7 cellular contexts compared by ENCODE assay signal in genomic region chr7:87886875-87887274, GRCh38. TPM values are rescaled to one million over a fixed set of nuclear protein-coding genes. Genes with fewer than 3 reads are reported as not detected.
DNase-seq lines count a peak whose midpoint lies in the region; TF ChIP-seq lines count a peak whose summit lies in the region.

No MANE protein-coding gene starts in this region.

- H3K4me1 Mint-ChIP-seq in activated naive CD4-positive, alpha-beta T cell treated with anti-CD3 and anti-CD28 coated beads for 36 hours (ENCODE audit: low read depth), result peaks cover 6% of the 10 kb centered on the region

- TF ChIP-seq EP300 in esophagus muscularis mucosa (IDR thresholded peaks at IDR 0.05) (no peak), sigmoid colon (IDR thresholded peaks at IDR 0.05) (no peak)

- H3K4me3 ChIP-seq in GM23248 (no peak overlapping the region), esophagus muscularis mucosa (no peak overlapping the region), sigmoid colon (no peak overlapping the region)

- H3K27me3 Mint-ChIP-seq in activated naive CD4-positive, alpha-beta T cell treated with anti-CD3 and anti-CD28 coated beads for 36 hours (ENCODE audit: low read depth), result no peaks in the 10 kb centered on the region

- no peaks in the 10 kb centered on the region for H3K9me2 ChIP-seq in GM23248 (ENCODE audit: insufficient read depth)

- peak; percentile 58 for DNase-seq in GM23248
- peak; percentile 28 to 75 for DNase-seq in NOMO-1 (lab: John Stamatoyannopoulos, UW; ENCODE audit: unreplicated experiment in 2 of 2)
- DNase-seq in esophagus muscularis mucosa (ENCODE audit: extremely low spot score), result no peak
- DNase-seq in sigmoid colon, result no peak
- DNase-seq in stimulated activated CD4-positive, alpha-beta T cell treated with anti-CD3 and anti-CD28 coated beads, Interleukin-15, amount 100 ng/mL, for 24 hours, result no peak
- no peak for DNase-seq in activated naive CD4-positive, alpha-beta T cell treated with anti-CD3 and anti-CD28 coated beads for 36 hours
- DNase-seq in HPDE6-E6E7 (ENCODE audit: extremely low spot score), result no peak

- no peaks in the 10 kb centered on the region for H3K27me3 ChIP-seq in GM23248 (replicated peaks; ENCODE audit: insufficient read depth)
- no peaks in the 10 kb centered on the region for H3K27me3 ChIP-seq in esophagus muscularis mucosa
- H3K27me3 ChIP-seq in sigmoid colon, result no peaks in the 10 kb centered on the region

- H3K4me3 Mint-ChIP-seq in activated naive CD4-positive, alpha-beta T cell treated with anti-CD3 and anti-CD28 coated beads for 36 hours, result no peak overlapping the region

- intact Hi-C loops in esophagus muscularis mucosa (cut with DNase I), result loop anchor here (5.0 kb wide), 3 partner anchors 90 to 575 kb away; no protein-coding TSS in a partner anchor
- intact Hi-C loops in sigmoid colon (cut with DNase I), result loop anchor here (5.0 kb wide), 1 partner anchor 90 kb away; no protein-coding TSS in a partner anchor
- intact Hi-C loops in activated naive CD4-positive, alpha-beta T cell treated with anti-CD3 and anti-CD28 coated beads for 36 hours (cut with micrococcal nuclease), result loop anchor here (1.0 kb wide), 2 partner anchors 90 to 381 kb away; no protein-coding TSS in a partner anchor

- H3K27ac ChIP-seq in GM23248, result no peak overlapping the region
- H3K27ac ChIP-seq in esophagus muscularis mucosa (replicated peaks in 1 of 4), result no peak overlapping the region
- no peak overlapping the region for H3K27ac ChIP-seq in sigmoid colon

- H3K36me3 Mint-ChIP-seq in activated naive CD4-positive, alpha-beta T cell treated with anti-CD3 and anti-CD28 coated beads for 36 hours (ENCODE audit: low read depth), result peaks cover 33% of the 10 kb centered on the region

- no peaks in the 10 kb centered on the region for H3K9me3 Mint-ChIP-seq in activated naive CD4-positive, alpha-beta T cell treated with anti-CD3 and anti-CD28 coated beads for 36 hours

- no peak overlapping the region for H2AFZ ChIP-seq in GM23248

- no peaks in the 10 kb centered on the region for H4K20me1 ChIP-seq in GM23248 (ENCODE audit: insufficient read depth)

- H3K4me2 ChIP-seq in GM23248 (ENCODE audit: unreplicated experiment), result no peak overlapping the region

- CTCF ChIA-PET in activated naive CD4-positive, alpha-beta T cell treated with anti-CD3 and anti-CD28 coated beads for 36 hours (lab: Charles Lee), result interaction anchor here (0.8 to 1.6 kb wide), 9 partner anchors 8 to 381 kb away, joined by 3 to 5 read pairs (median 4); no protein-coding TSS in a partner anchor

- no peaks in the 10 kb centered on the region for H3K9me3 ChIP-seq in GM23248 (ENCODE audit: low read depth)
- no peaks in the 10 kb centered on the region for H3K9me3 ChIP-seq in esophagus muscularis mucosa
- H3K9me3 ChIP-seq in sigmoid colon, result no peaks in the 10 kb centered on the region

- H3K36me3 ChIP-seq in GM23248 (ENCODE audit: low read depth) (peaks cover 4% of the 10 kb centered on the region; the same call in 1 of the 2 replicates), esophagus muscularis mucosa (peaks cover 0 to 19% (median 3%) of the 10 kb centered on the region in 4 donors), sigmoid colon (peaks cover 0 to 14% (median 0%) of the 10 kb centered on the region in 4 donors)

- H3K4me1 ChIP-seq in GM23248 (ENCODE audit: insufficient read depth) (no peaks in the 10 kb centered on the region), esophagus muscularis mucosa (no peaks in the 10 kb centered on the region), sigmoid colon (no peaks in the 10 kb centered on the region)

- H3K79me2 ChIP-seq in GM23248 (ENCODE audit: insufficient read depth), result peaks cover 42% of the 10 kb centered on the region

- TF ChIP-seq CTCF in esophagus muscularis mucosa (IDR thresholded peaks at IDR 0.05) (peak; percentile 37 to 54 (median 43)), sigmoid colon (IDR thresholded peaks at IDR 0.05) (peak in 3 of 4 experiments; percentile 19 to 32 (median 26))

- no peak overlapping the region for H3K9ac ChIP-seq in GM23248

- no peak overlapping the region for H3K27ac Mint-ChIP-seq in activated naive CD4-positive, alpha-beta T cell treated with anti-CD3 and anti-CD28 coated beads for 36 hours

- in situ Hi-C loops in GM23248 (cut with MboI), result no loop called here

- no peak for TF ChIP-seq POLR2A in esophagus muscularis mucosa (IDR thresholded peaks at IDR 0.05; ENCODE audit: low read depth)
- TF ChIP-seq POLR2A in sigmoid colon (IDR thresholded peaks at IDR 0.05), result no peak

- no peaks in the 10 kb centered on the region for H3F3A ChIP-seq in GM23248 (ENCODE audit: insufficient read depth)

RNA-seq across cellular contexts. Expression of gene DBF4, which starts 10.6 kb away (rescaled TPM):
- total RNA-seq in GM23248 (2014; rRNA removed; shearing (Covaris generic)), result 7.7 and 26.2 TPM in 2 replicates
- 14.7 and 15.5 TPM in 2 replicates for polyA plus RNA-seq in GM23248 (2016; fragmentation: Nextera tagmentation; extraction: Ambion mirVana)
- 1 to 10 TPM; 3.3 to 9.8 (median 6.2) TPM for total RNA-seq in esophagus muscularis mucosa
- total RNA-seq in sigmoid colon, result 1 to 10 TPM; 2.3 to 6.4 (median 3.0) TPM
- 10 to 100 TPM in 2 of 3 donors, 1 to 10 TPM in 1; 5.4 to 13.7 (median 12.5) TPM for polyA plus RNA-seq in sigmoid colon
- 10 to 100 TPM; 70.1 to 70.6 TPM for total RNA-seq in activated naive CD4-positive, alpha-beta T cell treated with anti-CD3 and anti-CD28 coated beads for 36 hours

RNA-seq across cellular contexts. Expression of gene SLC25A40, which starts 10.7 kb away (rescaled TPM):
- 4.2 and 19.0 TPM in 2 replicates for total RNA-seq in GM23248 (2014; rRNA removed; shearing (Covaris generic))
- 6.3 and 7.0 TPM in 2 replicates for polyA plus RNA-seq in GM23248 (2016; fragmentation: Nextera tagmentation; extraction: Ambion mirVana)
- 10 to 100 TPM in 2 of 4 donors, 1 to 10 TPM in 2; 9.1 to 17.4 (median 11.2) TPM for total RNA-seq in esophagus muscularis mucosa
- total RNA-seq in sigmoid colon, result 10 to 100 TPM; 17.4 to 46.8 (median 21.9) TPM
- 10 to 100 TPM in 2 of 3 donors, 1 to 10 TPM in 1; 9.6 to 17.1 (median 12.1) TPM for polyA plus RNA-seq in sigmoid colon
- 10 to 100 TPM; 32.7 to 38.3 TPM for total RNA-seq in activated naive CD4-positive, alpha-beta T cell treated with anti-CD3 and anti-CD28 coated beads for 36 hours

RNA-seq across cellular contexts. Expression of gene ADAM22, which starts 47.2 kb away (rescaled TPM):
- 0.54 TPM in 1 of 2 replicates, not detected in the other for total RNA-seq in GM23248 (2014; rRNA removed; shearing (Covaris generic))
- polyA plus RNA-seq in GM23248 (2016; fragmentation: Nextera tagmentation; extraction: Ambion mirVana) (0.09 TPM in 1 of 2 replicates, not detected in the other), sigmoid colon (1 to 10 TPM in 1 of 3 donors, under 1 TPM in 2; under 0.01 to 1.0 (median 0.23) TPM)
- total RNA-seq in esophagus muscularis mucosa (1 to 10 TPM; 1.0 to 3.3 (median 1.9) TPM), sigmoid colon (1 to 10 TPM; 1.4 to 3.5 (median 1.9) TPM)
- 1 to 10 TPM; 1.2 to 1.9 TPM for total RNA-seq in activated naive CD4-positive, alpha-beta T cell treated with anti-CD3 and anti-CD28 coated beads for 36 hours

Comparison
In these comparisons a context has a peak if more than half of its experiments do, and no peak if none do; other contexts are left out.
1. DNase-seq: peak in GM23248 (single experiment) and NOMO-1 (2 of 2); none in esophagus muscularis mucosa (single experiment), sigmoid colon (single experiment), stimulated activated CD4-positive, alpha-beta T cell treated with anti-CD3 and anti-CD28 coated beads, Interleukin-15, amount 100 ng/mL, for 24 hours (single experiment), activated naive CD4-positive, alpha-beta T cell treated with anti-CD3 and anti-CD28 coated beads for 36 hours (single experiment) and HPDE6-E6E7 (single experiment).